Comparison of ENCODE assay signal across 9 cellular contexts in the genomic region with DNA sequence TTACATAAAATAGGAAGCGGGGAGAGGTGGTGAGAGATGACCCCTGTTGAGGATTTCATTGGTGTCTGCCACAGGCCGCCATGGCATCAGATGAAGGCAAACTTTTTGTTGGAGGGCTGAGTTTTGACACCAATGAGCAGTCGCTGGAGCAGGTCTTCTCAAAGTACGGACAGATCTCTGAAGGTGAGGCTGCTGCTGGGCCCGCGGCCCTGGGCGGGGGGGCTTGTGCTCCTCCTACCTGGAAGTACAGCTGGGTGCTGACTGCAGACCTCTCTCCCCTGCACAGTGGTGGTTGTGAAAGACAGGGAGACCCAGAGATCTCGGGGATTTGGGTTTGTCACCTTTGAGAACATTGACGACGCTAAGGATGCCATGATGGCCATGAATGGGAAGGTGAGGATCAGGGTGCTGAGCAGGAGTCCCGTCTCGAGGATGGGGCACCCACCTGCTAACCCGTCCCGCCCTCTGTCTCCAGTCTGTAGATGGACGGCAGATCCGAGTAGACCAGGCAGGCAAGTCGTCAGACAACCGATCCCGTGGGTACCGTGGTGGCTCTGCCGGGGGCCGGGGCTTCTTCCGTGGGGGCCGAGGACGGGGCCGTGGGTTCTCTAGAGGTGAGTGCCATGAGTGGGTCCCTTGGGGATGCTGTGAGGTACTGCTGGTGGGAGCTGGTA. TPM values are rescaled to one million over a fixed set of nuclear protein-coding genes. Genes with fewer than 3 reads are reported as not detected.
A peak's percentile ranks its signal among the peaks of the same experiment; 100 is the strongest.
DNase-seq lines count a peak whose midpoint lies in the region; ATAC-seq and TF ChIP-seq lines count a peak whose summit lies in the region.
"Had no signal": no experiment of that assay in that cellular context is flagged by ENCODE, and none has a peak within 500 bp of the region (broad histone marks: within the 10 kb centered on the region; RNA-seq: fewer than 3 reads in every experiment).

No MANE protein-coding gene starts in this region.

- peak overlapping the region; percentile 90 to 91 for H3K27ac ChIP-seq in liver (ENCODE audit: low read depth in 1 of 2, low read length in 2 of 2)
- peak overlapping the region; percentile 91 to 100 for H3K27ac ChIP-seq in tibial artery

- H3K27me3 Mint-ChIP-seq in activated T-cell treated with anti-CD3 and anti-CD28 coated beads, Interleukin-2, amount 50 U/mL, for 4 hours (ENCODE audit: low read depth) = no peaks in the 10 kb centered on the region

- H3K4me1 Mint-ChIP-seq in activated T-cell treated with anti-CD3 and anti-CD28 coated beads, Interleukin-2, amount 50 U/mL, for 4 hours (ENCODE audit: low read depth) = peaks cover 61% of the 10 kb centered on the region

- no peak for DNase-seq in activated T-cell treated with anti-CD3 and anti-CD28 coated beads, Interleukin-2, amount 50 U/mL, for 4 hours
- DNase-seq in activated T-cell treated with anti-CD3 and anti-CD28 coated beads for 4 hours = no peak
- DNase-seq in adipocyte (ENCODE audit: low read depth) = no peak
- no peak for DNase-seq in tibial artery
- DNase-seq in DMS53 treated with DMSO at 0.1 percent for 48 hours (lab: John Stamatoyannopoulos, UW; ENCODE audit: unreplicated experiment) = no peak
- no peak for DNase-seq in GF-D8 (lab: John Stamatoyannopoulos, UW)

- TF ChIP-seq CTCF in liver (IDR thresholded peaks at IDR 0.05; ENCODE audit: low read depth, low read length, missing input control) (no peak), tibial artery (IDR thresholded peaks at IDR 0.05) (no peak)

- H3K27me3 ChIP-seq in adipocyte (replicated peaks; ENCODE audit: control insufficient read depth, insufficient read depth, low read length) (no peaks in the 10 kb centered on the region), liver (ENCODE audit: control insufficient read depth in 4 of 4, insufficient read depth in 4 of 4, low read length in 3 of 4) (no peaks in the 10 kb centered on the region), tibial artery (no peaks in the 10 kb centered on the region)

- peaks cover 44% of the 10 kb centered on the region for H3K36me3 ChIP-seq in adipocyte (ENCODE audit: control insufficient read depth, insufficient read depth, low read length, severe bottlenecking)
- H3K36me3 ChIP-seq in liver (ENCODE audit: control insufficient read depth in 4 of 4, insufficient read depth in 3 of 4, low read depth in 1 of 4, low read length in 3 of 4) = peaks cover 17 to 28% (median 21%) of the 10 kb centered on the region in 4 donors
- H3K36me3 ChIP-seq in tibial artery = peaks cover 42 to 44% (median 44%) of the 10 kb centered on the region in 3 donors

- no peak for TF ChIP-seq RAD21 in liver (IDR thresholded peaks at IDR 0.05)

- H3K9ac ChIP-seq in adipocyte (ENCODE audit: low read length) = peak overlapping the region; percentile 95
- H3K9ac ChIP-seq in liver (ENCODE audit: low read depth in 1 of 2, low read length in 2 of 2) = peak overlapping the region in 1 of 2 donors; percentile 60

- H3K4me3 ChIP-seq in adipocyte (ENCODE audit: low read length) (peak overlapping the region; percentile 86), liver (ENCODE audit: low read depth in 1 of 3, low read length in 3 of 3) (peak overlapping the region; percentile 1 to 86 (median 77)), tibial artery (peak overlapping the region; percentile 73 to 82)

- no peaks in the 10 kb centered on the region for H3K9me3 ChIP-seq in adipocyte (ENCODE audit: control insufficient read depth, low read length)
- no peaks in the 10 kb centered on the region for H3K9me3 ChIP-seq in liver (ENCODE audit: control insufficient read depth in 4 of 4, low read length in 3 of 4)
- no peaks in the 10 kb centered on the region for H3K9me3 ChIP-seq in tibial artery

- peaks cover 70% of the 10 kb centered on the region for H3K4me1 ChIP-seq in adipocyte (ENCODE audit: control insufficient read depth, insufficient read depth, low read length)
- peaks cover 41 to 83% (median 71%) of the 10 kb centered on the region in 4 donors for H3K4me1 ChIP-seq in liver (ENCODE audit: control insufficient read depth in 4 of 4, insufficient read depth in 4 of 4, low read length in 3 of 4)
- H3K4me1 ChIP-seq in tibial artery = peaks cover 10 to 81% (median 79%) of the 10 kb centered on the region in 4 donors

- WGBS in liver = 65% methylated on average over 26 of the region's 26 CpGs

- H3K4me3 Mint-ChIP-seq in activated T-cell treated with anti-CD3 and anti-CD28 coated beads, Interleukin-2, amount 50 U/mL, for 4 hours = peak overlapping the region; percentile 92

- H3K9me3 Mint-ChIP-seq in activated T-cell treated with anti-CD3 and anti-CD28 coated beads, Interleukin-2, amount 50 U/mL, for 4 hours = no peaks in the 10 kb centered on the region

- intact Hi-C loops in tibial artery (cut with DNase I; ENCODE audit: low total_unique reads) = no loop called here

- no peak for ATAC-seq in activated T-cell treated with anti-CD3 and anti-CD28 coated beads, Interleukin-2, amount 50 U/mL, for 4 hours
- ATAC-seq in HG02938 (IDR thresholded peaks at IDR 0.05; ENCODE audit: unreplicated experiment) = no peak

- H3K36me3 Mint-ChIP-seq in activated T-cell treated with anti-CD3 and anti-CD28 coated beads, Interleukin-2, amount 50 U/mL, for 4 hours (ENCODE audit: insufficient read depth) = peaks cover 35% of the 10 kb centered on the region

TF ChIP-seq in liver, 16 proteins besides CTCF, POLR2A, EP300 and RAD21 (continues in another document):
- TF ChIP-seq NR2F2 (IDR thresholded peaks at IDR 0.05) (no peak), ATF3 (IDR thresholded peaks at IDR 0.05) (no peak), FOXA1 (IDR thresholded peaks at IDR 0.05) (no peak), RXRA (IDR thresholded peaks at IDR 0.05) (no peak), YY1 (IDR thresholded peaks at IDR 0.05) (no peak), HNF4G (IDR thresholded peaks at IDR 0.05) (no peak), EGR1 (IDR thresholded peaks at IDR 0.05; ENCODE audit: low read depth in 2 of 2) (no peak), TAF1 (conservative IDR thresholded peaks at IDR 0.05) (no peak), FOXA2 (IDR thresholded peaks at IDR 0.05) (no peak), JUND (IDR thresholded peaks at IDR 0.05) (no peak), SP1 (IDR thresholded peaks at IDR 0.05) (no peak), HNF4A (conservative IDR thresholded peaks at IDR 0.05) (no peak)
- TF ChIP-seq, protein P1, sequence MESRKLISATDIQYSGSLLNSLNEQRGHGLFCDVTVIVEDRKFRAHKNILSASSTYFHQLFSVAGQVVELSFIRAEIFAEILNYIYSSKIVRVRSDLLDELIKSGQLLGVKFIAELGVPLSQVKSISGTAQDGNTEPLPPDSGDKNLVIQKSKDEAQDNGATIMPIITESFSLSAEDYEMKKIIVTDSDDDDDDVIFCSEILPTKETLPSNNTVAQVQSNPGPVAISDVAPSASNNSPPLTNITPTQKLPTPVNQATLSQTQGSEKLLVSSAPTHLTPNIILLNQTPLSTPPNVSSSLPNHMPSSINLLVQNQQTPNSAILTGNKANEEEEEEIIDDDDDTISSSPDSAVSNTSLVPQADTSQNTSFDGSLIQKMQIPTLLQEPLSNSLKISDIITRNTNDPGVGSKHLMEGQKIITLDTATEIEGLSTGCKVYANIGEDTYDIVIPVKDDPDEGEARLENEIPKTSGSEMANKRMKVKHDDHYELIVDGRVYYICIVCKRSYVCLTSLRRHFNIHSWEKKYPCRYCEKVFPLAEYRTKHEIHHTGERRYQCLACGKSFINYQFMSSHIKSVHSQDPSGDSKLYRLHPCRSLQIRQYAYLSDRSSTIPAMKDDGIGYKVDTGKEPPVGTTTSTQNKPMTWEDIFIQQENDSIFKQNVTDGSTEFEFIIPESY (IDR thresholded peaks at IDR 0.05) = no peak
- TF ChIP-seq, protein P2, sequence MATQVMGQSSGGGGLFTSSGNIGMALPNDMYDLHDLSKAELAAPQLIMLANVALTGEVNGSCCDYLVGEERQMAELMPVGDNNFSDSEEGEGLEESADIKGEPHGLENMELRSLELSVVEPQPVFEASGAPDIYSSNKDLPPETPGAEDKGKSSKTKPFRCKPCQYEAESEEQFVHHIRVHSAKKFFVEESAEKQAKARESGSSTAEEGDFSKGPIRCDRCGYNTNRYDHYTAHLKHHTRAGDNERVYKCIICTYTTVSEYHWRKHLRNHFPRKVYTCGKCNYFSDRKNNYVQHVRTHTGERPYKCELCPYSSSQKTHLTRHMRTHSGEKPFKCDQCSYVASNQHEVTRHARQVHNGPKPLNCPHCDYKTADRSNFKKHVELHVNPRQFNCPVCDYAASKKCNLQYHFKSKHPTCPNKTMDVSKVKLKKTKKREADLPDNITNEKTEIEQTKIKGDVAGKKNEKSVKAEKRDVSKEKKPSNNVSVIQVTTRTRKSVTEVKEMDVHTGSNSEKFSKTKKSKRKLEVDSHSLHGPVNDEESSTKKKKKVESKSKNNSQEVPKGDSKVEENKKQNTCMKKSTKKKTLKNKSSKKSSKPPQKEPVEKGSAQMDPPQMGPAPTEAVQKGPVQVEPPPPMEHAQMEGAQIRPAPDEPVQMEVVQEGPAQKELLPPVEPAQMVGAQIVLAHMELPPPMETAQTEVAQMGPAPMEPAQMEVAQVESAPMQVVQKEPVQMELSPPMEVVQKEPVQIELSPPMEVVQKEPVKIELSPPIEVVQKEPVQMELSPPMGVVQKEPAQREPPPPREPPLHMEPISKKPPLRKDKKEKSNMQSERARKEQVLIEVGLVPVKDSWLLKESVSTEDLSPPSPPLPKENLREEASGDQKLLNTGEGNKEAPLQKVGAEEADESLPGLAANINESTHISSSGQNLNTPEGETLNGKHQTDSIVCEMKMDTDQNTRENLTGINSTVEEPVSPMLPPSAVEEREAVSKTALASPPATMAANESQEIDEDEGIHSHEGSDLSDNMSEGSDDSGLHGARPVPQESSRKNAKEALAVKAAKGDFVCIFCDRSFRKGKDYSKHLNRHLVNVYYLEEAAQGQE (IDR thresholded peaks at IDR 0.05) = no peak

RNA-seq across cellular contexts. Expression of gene CIRBP, which starts 1.9 kb away (rescaled TPM):
- total RNA-seq in activated T-cell treated with anti-CD3 and anti-CD28 coated beads, Interleukin-2, amount 50 U/mL, for 4 hours = 100 to 1,000 TPM; 269 to 294 (median 285) TPM
- 100 to 1,000 TPM in 1 of 2 donors, 10 to 100 TPM in 1; 80.5 to 135 TPM for total RNA-seq in liver
- 100 to 1,000 TPM in 1 of 2 donors, 10 to 100 TPM in 1; 41.1 to 113 TPM for polyA plus RNA-seq in liver

RNA-seq across cellular contexts. Expression of gene FAM174C, which starts 4.3 kb away (rescaled TPM):
- total RNA-seq in activated T-cell treated with anti-CD3 and anti-CD28 coated beads, Interleukin-2, amount 50 U/mL, for 4 hours = 100 to 1,000 TPM; 189 to 199 (median 194) TPM
- 10 to 100 TPM; 14.6 to 15.7 TPM for total RNA-seq in liver
- 10 to 100 TPM; 51.9 to 79.8 TPM for polyA plus RNA-seq in liver

RNA-seq across cellular contexts. Expression of gene EFNA2, which starts 14.7 kb away (rescaled TPM):
- total RNA-seq in activated T-cell treated with anti-CD3 and anti-CD28 coated beads, Interleukin-2, amount 50 U/mL, for 4 hours = not detected
- total RNA-seq in liver = 1 to 10 TPM in 1 of 2 donors, under 1 TPM in 1; 0.98 to 6.2 TPM
- polyA plus RNA-seq in liver = 1 to 10 TPM; 2.5 to 9.8 TPM
- total RNA-seq: bronchial epithelial cell had no signal

RNA-seq across cellular contexts. Expression of gene MIDN, which starts 22.6 kb away (rescaled TPM):
- 10 to 100 TPM; 63.2 to 70.0 (median 68.7) TPM for total RNA-seq in activated T-cell treated with anti-CD3 and anti-CD28 coated beads, Interleukin-2, amount 50 U/mL, for 4 hours
- total RNA-seq in liver = 10 to 100 TPM in 1 of 2 donors, 1 to 10 TPM in 1; 9.1 to 22.9 TPM
- 10 to 100 TPM in 1 of 2 donors, 1 to 10 TPM in 1; 2.9 to 14.6 TPM for polyA plus RNA-seq in liver

RNA-seq across cellular contexts. Expression of gene ATP5F1D, which starts 29.4 kb away (rescaled TPM):
- 100 to 1,000 TPM; 259 to 434 (median 312) TPM for total RNA-seq in activated T-cell treated with anti-CD3 and anti-CD28 coated beads, Interleukin-2, amount 50 U/mL, for 4 hours
- 10 to 100 TPM; 20.2 to 44.5 TPM for total RNA-seq in liver
- 100 to 1,000 TPM; 246 to 315 TPM for polyA plus RNA-seq in liver

Comparison
In these comparisons a context has a peak if more than half of its experiments do, and no peak if none do; other contexts are left out.
1. RNA of gene FAM174C, which starts 4.3 kb away (total RNA-seq): 189 to 199 TPM in activated T-cell treated with anti-CD3 and anti-CD28 coated beads, Interleukin-2, amount 50 U/mL, for 4 hours; 14.6 to 15.7 TPM in liver; every median in the first group is over 10 times any median in the second.
2. Peak in every context shown above with its lines, with median percentiles within 50 percentile points of each other: H3K4me3 ChIP-seq.